9 cellular contexts compared by ENCODE assay signal in the genomic region with DNA sequence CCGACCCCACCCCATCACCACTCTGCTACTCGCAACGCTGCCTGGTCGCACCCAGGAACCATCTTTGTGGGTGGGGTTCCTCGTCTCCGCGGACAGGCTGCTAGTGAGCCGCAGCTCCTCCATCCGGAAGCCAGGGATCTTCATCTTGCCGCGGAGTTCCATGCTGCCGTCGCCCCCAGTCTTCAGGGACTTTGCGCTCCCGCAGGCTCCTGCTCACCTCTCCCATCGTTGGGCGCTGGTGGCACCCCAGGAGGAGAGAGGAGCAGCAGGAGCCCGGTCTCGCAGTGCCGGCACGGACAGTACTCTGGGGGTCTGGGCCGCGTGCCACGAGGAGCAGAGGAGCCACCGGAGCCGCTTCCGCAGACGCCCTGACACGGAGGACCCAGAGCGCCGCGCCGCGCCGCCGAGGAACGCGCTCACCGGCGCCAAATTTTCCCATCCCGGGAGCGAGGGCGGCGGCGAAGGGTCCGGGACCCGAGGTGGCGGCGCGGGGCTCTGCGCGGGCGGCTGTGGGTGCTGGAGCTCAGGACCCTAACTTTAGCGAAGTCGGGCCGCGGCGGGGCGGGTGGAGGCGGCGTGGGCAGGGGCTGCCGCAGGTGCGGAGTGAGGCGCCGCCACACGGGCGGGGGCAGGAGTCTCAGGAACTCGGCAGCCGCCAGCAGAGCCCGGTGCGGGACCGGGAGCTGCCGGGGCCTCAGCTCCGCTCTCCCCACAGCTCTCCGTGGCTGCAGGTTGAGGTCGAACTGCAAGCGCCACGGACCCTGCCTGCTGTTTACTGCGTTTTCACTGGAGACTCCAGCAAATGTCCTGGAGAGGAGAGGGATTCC.
DNase-seq lines count a peak whose midpoint lies in the region; ATAC-seq and TF ChIP-seq lines count a peak whose summit lies in the region.
"Had no signal": no experiment of that assay in that cellular context is flagged by ENCODE, and none has a peak within 500 bp of the region (broad histone marks: within the 10 kb centered on the region; RNA-seq: fewer than 3 reads in every experiment).

No MANE protein-coding gene starts in this region.

- H2BK15ac ChIP-seq in H9 (ENCODE audit: low read depth, low read length) = no peak overlapping the region

- ATAC-seq in left colon = peak; percentile 42
- ATAC-seq: activated T-cell treated with anti-CD3 and anti-CD28 coated beads, Interleukin-2, amount 50 U/mL, for 72 hours had no signal

- H2BK20ac ChIP-seq in H9 (ENCODE audit: low read depth, low read length, poor library complexity, severe bottlenecking) = no peak overlapping the region

- H3K4me3 ChIP-seq in mammary epithelial cell (replicated peaks in 1 of 3; ENCODE audit: insufficient read depth in 1 of 3, low read depth in 2 of 3, low read length in 3 of 3) (peak overlapping the region; percentile 59 to 78 (median 59)), suprapubic skin (peak overlapping the region; percentile 48)

- peaks cover 6% of the 10 kb centered on the region in 2 experiments for H3K9me3 Mint-ChIP-seq in H9
- H3K9me3 Mint-ChIP-seq in T-helper 2 cell treated with Interferon-gamma antibody and Interleukin-4, amounts not matched to agents 5 μg/mL and 100 μg/mL, for 36 hours = peaks cover 7% of the 10 kb centered on the region

- no peaks in the 10 kb centered on the region for H3K9me3 ChIP-seq in H9 (ENCODE audit: control insufficient read depth, low read depth, low read length)
- no peaks in the 10 kb centered on the region for H3K9me3 ChIP-seq in mammary epithelial cell (replicated peaks; ENCODE audit: insufficient read depth, low read length)
- H3K9me3 ChIP-seq in suprapubic skin = peaks cover 5% of the 10 kb centered on the region

- in situ Hi-C loops in mammary epithelial cell (cut with MboI; ENCODE audit: low sequenced_read_pairs in 2 of 2) = no loop called here

- no peak overlapping the region for H4K5ac ChIP-seq in H9 (ENCODE audit: insufficient read length, low read depth, low read length)

- H3K9ac ChIP-seq in H9 (ENCODE audit: extremely low read depth, insufficient read length, low read length) = peak overlapping the region; percentile 33
- peak overlapping the region; percentile 54 for H3K9ac ChIP-seq in mammary epithelial cell (ENCODE audit: insufficient read depth, low read length)

- H4K20me1 ChIP-seq in H9 (ENCODE audit: control insufficient read depth, insufficient read depth, insufficient read length) (no peaks in the 10 kb centered on the region), mammary epithelial cell (ENCODE audit: insufficient read depth, low read length) (no peaks in the 10 kb centered on the region)

- no peak for TF ChIP-seq EP300 in suprapubic skin (IDR thresholded peaks at IDR 0.05)

- peaks cover 71 to 79% of the 10 kb centered on the region in 2 experiments for H3K4me1 Mint-ChIP-seq in H9
- no peaks in the 10 kb centered on the region for H3K4me1 Mint-ChIP-seq in T-helper 2 cell treated with Interferon-gamma antibody and Interleukin-4, amounts not matched to agents 5 μg/mL and 100 μg/mL, for 36 hours (ENCODE audit: low read depth)

- H3K23ac ChIP-seq in H9 (ENCODE audit: insufficient read length, low read depth, low read length) = no peak overlapping the region

- H3K18ac ChIP-seq in H9 (ENCODE audit: insufficient read length, low read depth, low read length) = peak overlapping the region; percentile 27

- peaks cover 16% of the 10 kb centered on the region for H3K23me2 ChIP-seq in H9 (ENCODE audit: insufficient read length, low read depth, low read length, poor library complexity, severe bottlenecking)

- no peaks in the 10 kb centered on the region for H3K36me3 ChIP-seq in mammary epithelial cell (ENCODE audit: insufficient read depth, low read length)
- no peaks in the 10 kb centered on the region for H3K36me3 ChIP-seq in suprapubic skin

- no peak overlapping the region for H2AK5ac ChIP-seq in H9 (ENCODE audit: insufficient read length, low read length)

- H2BK12ac ChIP-seq in H9 (ENCODE audit: insufficient read length, low read depth, low read length) = no peak overlapping the region

- no peak overlapping the region for H3K27ac ChIP-seq in H9 (ENCODE audit: insufficient read length, low read depth, low read length)
- H3K27ac ChIP-seq in mammary epithelial cell (ENCODE audit: insufficient read depth, low read depth, low read length) = peak overlapping the region; percentile 52
- peak overlapping the region; percentile 35 for H3K27ac ChIP-seq in suprapubic skin

- H3K4me1 ChIP-seq in H9 (ENCODE audit: insufficient read depth, low read length) = peaks cover 3% of the 10 kb centered on the region; the same call in 1 of the 2 replicates
- H3K4me1 ChIP-seq in mammary epithelial cell (ENCODE audit: insufficient read depth, low read length) = peaks cover 12% of the 10 kb centered on the region
- H3K4me1 ChIP-seq in suprapubic skin = peaks cover 11% of the 10 kb centered on the region

- H2BK5ac ChIP-seq in H9 (ENCODE audit: insufficient read length, low read length) = no peak overlapping the region

- H2AFZ ChIP-seq in H9 (ENCODE audit: low read length) = no peak overlapping the region
- H2AFZ ChIP-seq in mammary epithelial cell (ENCODE audit: low read depth, low read length) = peak overlapping the region; percentile 94

- no peak for TF ChIP-seq POLR2A in suprapubic skin (IDR thresholded peaks at IDR 0.05)

- peak overlapping the region; percentile 87 to 98 (median 97) for H3K27ac Mint-ChIP-seq in H9
- H3K27ac Mint-ChIP-seq in T-helper 2 cell treated with Interferon-gamma antibody and Interleukin-4, amounts not matched to agents 5 μg/mL and 100 μg/mL, for 36 hours = no peak overlapping the region
- H3K27ac Mint-ChIP-seq: activated T-cell treated with anti-CD3 and anti-CD28 coated beads, Interleukin-2, amount 50 U/mL, for 72 hours had no signal

- no peak overlapping the region for H4K8ac ChIP-seq in H9 (replicated peaks; ENCODE audit: insufficient read length, low read depth, low read length)

- CTCF ChIA-PET in mammary epithelial cell (lab: Charles Lee; ENCODE audit: low non-redundant PET) = interaction anchor here (0.6 to 1.0 kb wide), 2 partner anchors 197 to 290 kb away, joined by 3 to 4 read pairs; no protein-coding TSS in a partner anchor

- no peaks in the 10 kb centered on the region for H3K27me3 Mint-ChIP-seq in H9 (ENCODE audit: low read depth)
- H3K27me3 Mint-ChIP-seq in T-helper 2 cell treated with Interferon-gamma antibody and Interleukin-4, amounts not matched to agents 5 μg/mL and 100 μg/mL, for 36 hours (ENCODE audit: low read depth) = peaks cover 15% of the 10 kb centered on the region

- H3K27me3 ChIP-seq in H9 (ENCODE audit: insufficient read depth, low read length) = no peaks in the 10 kb centered on the region
- no peaks in the 10 kb centered on the region for H3K27me3 ChIP-seq in mammary epithelial cell (ENCODE audit: insufficient read depth, low read length)
- peaks cover 16% of the 10 kb centered on the region for H3K27me3 ChIP-seq in suprapubic skin

- H3K14ac ChIP-seq in H9 (ENCODE audit: insufficient read depth, low read length) = peak overlapping the region; percentile 95

- peak; percentile 59 for DNase-seq in H9
- peak; percentile 30 for DNase-seq in mammary epithelial cell
- peak in 1 of 2 donors; percentile 6 for DNase-seq in left colon
- no peak for DNase-seq in suprapubic skin (ENCODE audit: low spot score in 2 of 2)
- DNase-seq in HK-2 (ENCODE audit: unreplicated experiment) = no peak
- DNase-seq in NAMALWA (ENCODE audit: low spot score) = no peak
- DNase-seq in SKM-1 treated with dmso at 0.1 percent for 144 hours (lab: John Stamatoyannopoulos, UW; ENCODE audit: unreplicated experiment) = no peak
- DNase-seq in T-helper 2 cell treated with Interferon-gamma antibody and Interleukin-4, amounts not matched to agents 5 μg/mL and 100 μg/mL, for 36 hours (ENCODE audit: low spot score) = no peak
- DNase-seq: activated T-cell treated with anti-CD3 and anti-CD28 coated beads, Interleukin-2, amount 50 U/mL, for 72 hours had no signal

- dilution Hi-C loops in mammary epithelial cell (cut with HindIII; ENCODE audit: low sequenced_read_pairs) = no loop called here

- intact Hi-C loops in mammary epithelial cell (cut with micrococcal nuclease) (loop anchor here (1.0 kb wide), 1 partner anchor 290 kb away; no protein-coding TSS in a partner anchor), left colon (cut with DNase I, micrococcal nuclease) (no loop called here)

- H3K79me2 ChIP-seq in H9 (ENCODE audit: insufficient read depth, low read length) = no peaks in the 10 kb centered on the region
- H3K79me2 ChIP-seq in mammary epithelial cell (ENCODE audit: insufficient read depth, low read length) = no peaks in the 10 kb centered on the region

- peak overlapping the region; percentile 80 to 89 for H3K4me3 Mint-ChIP-seq in H9
- H3K4me3 Mint-ChIP-seq in T-helper 2 cell treated with Interferon-gamma antibody and Interleukin-4, amounts not matched to agents 5 μg/mL and 100 μg/mL, for 36 hours = no peak overlapping the region
- H3K4me3 Mint-ChIP-seq: activated T-cell treated with anti-CD3 and anti-CD28 coated beads, Interleukin-2, amount 50 U/mL, for 72 hours had no signal

- no peak overlapping the region for H3T11ph ChIP-seq in H9 (ENCODE audit: low read length)

- no peak overlapping the region for H2BK120ac ChIP-seq in H9 (ENCODE audit: low read depth, low read length, poor library complexity, severe bottlenecking)

- H4K91ac ChIP-seq in H9 (ENCODE audit: insufficient read length, low read depth, low read length) = no peak overlapping the region

- H3K79me1 ChIP-seq in H9 (ENCODE audit: insufficient read depth, low read depth, low read length, poor library complexity, severe bottlenecking) = no peaks in the 10 kb centered on the region

- no peak overlapping the region for H3K56ac ChIP-seq in H9 (ENCODE audit: insufficient read length, low read depth, low read length)

- H3K4ac ChIP-seq in H9 (ENCODE audit: low read depth, low read length) = no peak overlapping the region

- WGBS in H9 (ENCODE audit: extremely low coverage, insufficient read length, low lambda C conversion rate) = no CpG with 5 or more reads among the region's 79 CpGs
- WGBS in mammary epithelial cell (ENCODE audit: low coverage, missing lambda C conversion rate) = 1% methylated on average over 21 of the region's 79 CpGs
- WGBS in suprapubic skin = 6% methylated on average over 17 of the region's 79 CpGs

- H3K4me2 ChIP-seq in H9 (ENCODE audit: insufficient read depth, insufficient read length, low read length) = peak overlapping the region; percentile 82
- H3K4me2 ChIP-seq in mammary epithelial cell (ENCODE audit: insufficient read depth, low read depth, low read length) = peak overlapping the region; percentile 99

- BruUV-seq in mammary epithelial cell (replicated peaks; lab: Mats Ljungman, UMichigan) = no TSS peak

- TF ChIP-seq CTCF in H9 (conservative IDR thresholded peaks at IDR 0.05) (no peak; the same call in 2 of the 3 replicates), mammary epithelial cell (conservative IDR thresholded peaks at IDR 0.05 in 1 of 2, IDR thresholded peaks at IDR 0.05 in 1 of 2; ENCODE audit: extremely low read depth in 1 of 2, insufficient read depth in 1 of 2, low read depth in 1 of 2, low read length in 2 of 2) (peak in 1 of 2 donors; percentile 8), suprapubic skin (IDR thresholded peaks at IDR 0.05) (no peak)

- H3K36me3 Mint-ChIP-seq in H9 (ENCODE audit: insufficient read depth in 1 of 3, low read depth in 3 of 3) = peaks cover under 1 to 16% (median 5%) of the 10 kb centered on the region in 3 experiments; a peak in 4 of 7 replicates
- no peaks in the 10 kb centered on the region for H3K36me3 Mint-ChIP-seq in T-helper 2 cell treated with Interferon-gamma antibody and Interleukin-4, amounts not matched to agents 5 μg/mL and 100 μg/mL, for 36 hours (ENCODE audit: low read depth)

Comparison
In these comparisons a context has a peak if more than half of its experiments do, and no peak if none do; other contexts are left out.
1. DNase-seq: peak in H9 (single experiment) and mammary epithelial cell (single experiment); none in suprapubic skin (0 of 2), HK-2 (single experiment), NAMALWA (single experiment), SKM-1 treated with dmso at 0.1 percent for 144 hours (single experiment) and T-helper 2 cell treated with Interferon-gamma antibody and Interleukin-4, amounts not matched to agents 5 μg/mL and 100 μg/mL, for 36 hours (single experiment).